1 cellular context compared by ENCODE assay signal in genomic region chr7:77245015-77245755, GRCh38.
A peak's percentile ranks its signal among the peaks of the same experiment; 100 is the strongest.
TF ChIP-seq lines count a peak whose summit lies in the region.

No MANE protein-coding gene starts in this region.

TF ChIP-seq in liver, 16 proteins besides CTCF, POLR2A, EP300 and RAD21 (continued from another document):
- TF ChIP-seq REST (IDR thresholded peaks at IDR 0.05) = peak; percentile 63
- no peak for TF ChIP-seq JUND (IDR thresholded peaks at IDR 0.05)
- no peak for TF ChIP-seq GABPA (IDR thresholded peaks at IDR 0.05 in 1 of 2, conservative IDR thresholded peaks at IDR 0.05 in 1 of 2)
- TF ChIP-seq, protein P1, sequence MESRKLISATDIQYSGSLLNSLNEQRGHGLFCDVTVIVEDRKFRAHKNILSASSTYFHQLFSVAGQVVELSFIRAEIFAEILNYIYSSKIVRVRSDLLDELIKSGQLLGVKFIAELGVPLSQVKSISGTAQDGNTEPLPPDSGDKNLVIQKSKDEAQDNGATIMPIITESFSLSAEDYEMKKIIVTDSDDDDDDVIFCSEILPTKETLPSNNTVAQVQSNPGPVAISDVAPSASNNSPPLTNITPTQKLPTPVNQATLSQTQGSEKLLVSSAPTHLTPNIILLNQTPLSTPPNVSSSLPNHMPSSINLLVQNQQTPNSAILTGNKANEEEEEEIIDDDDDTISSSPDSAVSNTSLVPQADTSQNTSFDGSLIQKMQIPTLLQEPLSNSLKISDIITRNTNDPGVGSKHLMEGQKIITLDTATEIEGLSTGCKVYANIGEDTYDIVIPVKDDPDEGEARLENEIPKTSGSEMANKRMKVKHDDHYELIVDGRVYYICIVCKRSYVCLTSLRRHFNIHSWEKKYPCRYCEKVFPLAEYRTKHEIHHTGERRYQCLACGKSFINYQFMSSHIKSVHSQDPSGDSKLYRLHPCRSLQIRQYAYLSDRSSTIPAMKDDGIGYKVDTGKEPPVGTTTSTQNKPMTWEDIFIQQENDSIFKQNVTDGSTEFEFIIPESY (IDR thresholded peaks at IDR 0.05) = peak; percentile 59
- peak; percentile 86 to 95 for TF ChIP-seq HNF4A (conservative IDR thresholded peaks at IDR 0.05)
- TF ChIP-seq EGR1 (IDR thresholded peaks at IDR 0.05; ENCODE audit: low read depth in 2 of 2) = no peak
- TF ChIP-seq, protein P2, sequence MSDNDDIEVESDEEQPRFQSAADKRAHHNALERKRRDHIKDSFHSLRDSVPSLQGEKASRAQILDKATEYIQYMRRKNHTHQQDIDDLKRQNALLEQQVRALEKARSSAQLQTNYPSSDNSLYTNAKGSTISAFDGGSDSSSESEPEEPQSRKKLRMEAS (IDR thresholded peaks at IDR 0.05) = peak; percentile 70
- TF ChIP-seq FOXA2 (IDR thresholded peaks at IDR 0.05) = no peak
- TF ChIP-seq RXRA (IDR thresholded peaks at IDR 0.05) = peak; percentile 98 to 99
